Comparison of ENCODE assay signal across 19 cellular contexts in the genomic region with DNA sequence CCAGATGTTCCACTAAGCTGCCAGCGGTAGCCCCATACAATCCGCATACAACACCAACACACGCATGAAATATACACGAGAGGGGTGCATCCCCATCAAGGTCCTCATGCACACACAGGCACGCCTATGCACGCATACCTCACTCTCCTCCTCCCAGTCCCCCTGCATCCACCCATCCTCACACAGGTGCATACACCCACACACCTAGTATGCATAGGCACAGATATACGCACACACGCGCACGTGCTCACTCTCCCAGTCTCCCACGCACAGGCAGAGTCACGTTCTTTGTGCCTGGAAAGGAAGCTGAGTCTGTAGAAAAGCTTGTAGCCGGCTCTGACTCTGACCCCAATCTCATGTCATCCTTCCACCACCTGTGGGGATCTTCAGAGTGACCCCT. TPM values are rescaled to one million over a fixed set of nuclear protein-coding genes. Genes with fewer than 3 reads are reported as not detected.
DNase-seq lines count a peak whose midpoint lies in the region; ATAC-seq, FAIRE-seq and TF ChIP-seq lines count a peak whose summit lies in the region.
"Had no signal": no experiment of that assay in that cellular context is flagged by ENCODE, and none has a peak within 500 bp of the region (broad histone marks: within the 10 kb centered on the region; RNA-seq: fewer than 3 reads in every experiment).

No MANE protein-coding gene starts in this region.

- H2BK5ac ChIP-seq in mesenchymal stem cell (ENCODE audit: low read depth, low read length, poor library complexity, severe bottlenecking), result no peak overlapping the region

- H3K9me3 ChIP-seq in BLaER1, result 0 out of 2 replicates have a peak, but pooled peaks cover 4% of the 10 kb centered on the region
- H3K9me3 ChIP-seq in mesenchymal stem cell (ENCODE audit: control insufficient read depth, low read length), result no peaks in the 10 kb centered on the region

- H3K27ac Mint-ChIP-seq in activated T-helper 17 cell treated with anti-CD3 and anti-CD28 coated beads, Interleukin-2, amount 50 U/mL, for 72 hours, result no peak overlapping the region
- H3K27ac Mint-ChIP-seq: CD8-positive, alpha-beta T cell; GM23338 had no signal

- H3K18ac ChIP-seq in mesenchymal stem cell (ENCODE audit: low read depth in 1 of 2, low read length in 2 of 2), result peak overlapping the region in 1 of 2 experiments; percentile 31

- H3K27ac ChIP-seq in BLaER1 (peak overlapping the region; percentile 30; the same call in 1 of the 2 replicates), mesenchymal stem cell (ENCODE audit: low read length, poor library complexity, severe bottlenecking) (no peak overlapping the region)

- H3K4me1 ChIP-seq in BLaER1 (peaks cover 38% of the 10 kb centered on the region), mesenchymal stem cell (ENCODE audit: control insufficient read depth, insufficient read depth, low read depth, low read length) (peaks cover 13% of the 10 kb centered on the region)

- peak; percentile 71 for FAIRE-seq in GM12892 (lab: Jason Lieb, UNC)
- FAIRE-seq: HepG2 had no signal

- H2AK5ac ChIP-seq in mesenchymal stem cell (ENCODE audit: low read length, severe bottlenecking), result peak overlapping the region; percentile 49

- DNase-seq in GM12892 (ENCODE audit: insufficient read length) (no peak), mesenchymal stem cell (no peak), GM10248 (ENCODE audit: extremely low spot score) (no peak)
- DNase-seq in activated T-cell treated with anti-CD3 and anti-CD28 coated beads, Interleukin-2, amount 50 U/mL, for 1 hour, result no peak
- DNase-seq: Calu3; CD8-positive, alpha-beta T cell; DMS 273 treated with DMSO at 0.1 percent for 48 hours; DND-41; EL; H7; KG1 had no signal

- H2BK12ac ChIP-seq in mesenchymal stem cell (ENCODE audit: low read length in 2 of 2), result no peak overlapping the region

- TF ChIP-seq CTCF in GM10248 (IDR thresholded peaks at IDR 0.05; ENCODE audit: control extremely low read depth, extremely low read depth, low read depth, missing control alignments), result no peak

- H2BK15ac ChIP-seq in mesenchymal stem cell (ENCODE audit: low read depth, poor library complexity, severe bottlenecking), result no peak overlapping the region

- no peaks in the 10 kb centered on the region for H4K20me1 ChIP-seq in BLaER1

- WGBS in mesenchymal stem cell, result 94% methylated on average over 13 of the region's 13 CpGs

- no peak overlapping the region for H3K4ac ChIP-seq in mesenchymal stem cell (ENCODE audit: low read depth in 1 of 2, low read length in 2 of 2)

- TF ChIP-seq POLR2A in GM12892 (IDR thresholded peaks at IDR 0.05; ENCODE audit: low read depth, low read length), result no peak

- no peak overlapping the region for H3K4me3 Mint-ChIP-seq in activated T-helper 17 cell treated with anti-CD3 and anti-CD28 coated beads, Interleukin-2, amount 50 U/mL, for 72 hours
- H3K4me3 Mint-ChIP-seq: CD8-positive, alpha-beta T cell; GM23338 had no signal

- H3K4me1 Mint-ChIP-seq in activated T-helper 17 cell treated with anti-CD3 and anti-CD28 coated beads, Interleukin-2, amount 50 U/mL, for 72 hours, result no peaks in the 10 kb centered on the region

- H3K36me3 Mint-ChIP-seq in activated T-helper 17 cell treated with anti-CD3 and anti-CD28 coated beads, Interleukin-2, amount 50 U/mL, for 72 hours (ENCODE audit: low read depth), result no peaks in the 10 kb centered on the region
- H3K36me3 Mint-ChIP-seq: CD8-positive, alpha-beta T cell had no signal

- H3K9ac ChIP-seq in BLaER1, result no peak overlapping the region
- H3K9ac ChIP-seq in mesenchymal stem cell (ENCODE audit: low read length), result no peak overlapping the region

- CTCF ChIA-PET in GM10248 (lab: Yijun Ruan, JAX), result interaction anchor here (1.7 to 6.2 kb wide), 2 partner anchors 11 to 97 kb away, joined by 4 to 36 read pairs; no protein-coding TSS in a partner anchor

- H2BK120ac ChIP-seq in mesenchymal stem cell (ENCODE audit: low read depth, low read length), result no peak overlapping the region

- no peaks in the 10 kb centered on the region for H3K9me3 Mint-ChIP-seq in activated T-helper 17 cell treated with anti-CD3 and anti-CD28 coated beads, Interleukin-2, amount 50 U/mL, for 72 hours
- H3K9me3 Mint-ChIP-seq: CD8-positive, alpha-beta T cell had no signal

- H3K14ac ChIP-seq in mesenchymal stem cell (ENCODE audit: low read length in 2 of 2), result peak overlapping the region in 1 of 2 experiments; percentile 37

- peak; percentile 18 for ATAC-seq in activated T-helper 17 cell treated with anti-CD3 and anti-CD28 coated beads, Interleukin-2, amount 50 U/mL, for 72 hours (replicated peaks)
- ATAC-seq in HG02885 (IDR thresholded peaks at IDR 0.05; ENCODE audit: poor library complexity, unreplicated experiment) (no peak), HG03439 (IDR thresholded peaks at IDR 0.05; ENCODE audit: unreplicated experiment) (no peak)
- ATAC-seq: CD8-positive, alpha-beta T cell; GM23338; HCT116; HepG2 had no signal

- H3K4me2 ChIP-seq in BLaER1 (peak overlapping the region; percentile 46), mesenchymal stem cell (ENCODE audit: low read length, poor library complexity, severe bottlenecking) (no peak overlapping the region)
- H3K4me2 ChIP-seq: GM23338 had no signal

- H3K79me1 ChIP-seq in mesenchymal stem cell (replicated peaks; ENCODE audit: low read length, poor library complexity, severe bottlenecking), result no peaks in the 10 kb centered on the region

- H4K91ac ChIP-seq in mesenchymal stem cell (ENCODE audit: low read length), result peak overlapping the region; percentile 14

- H3K27me3 ChIP-seq in BLaER1 (no peaks in the 10 kb centered on the region), mesenchymal stem cell (ENCODE audit: control insufficient read depth in 1 of 2, insufficient read depth in 1 of 2, low read length in 2 of 2) (peaks cover 0 to 82% of the 10 kb centered on the region in 2 experiments)

- H3K27me3 Mint-ChIP-seq in activated T-helper 17 cell treated with anti-CD3 and anti-CD28 coated beads, Interleukin-2, amount 50 U/mL, for 72 hours, result peaks cover 23% of the 10 kb centered on the region

- H3K4me3 ChIP-seq in BLaER1, result no peak overlapping the region
- no peak overlapping the region for H3K4me3 ChIP-seq in mesenchymal stem cell (ENCODE audit: insufficient read depth in 1 of 2, low read depth in 1 of 2, low read length in 2 of 2)
- H3K4me3 ChIP-seq: GM23338 had no signal

- POLR2A ChIA-PET in GM10248 (lab: Yijun Ruan, JAX), result no interaction called here

- H4K8ac ChIP-seq in mesenchymal stem cell (ENCODE audit: low read length), result no peak overlapping the region

- no peak overlapping the region for H3K23ac ChIP-seq in mesenchymal stem cell (ENCODE audit: low read length in 2 of 2)

- no peak overlapping the region for H2AFZ ChIP-seq in mesenchymal stem cell (ENCODE audit: low read depth, low read length)
- H2AFZ ChIP-seq: GM23338 had no signal

- no peaks in the 10 kb centered on the region for H3K36me3 ChIP-seq in BLaER1
- peaks cover 0 to 10% of the 10 kb centered on the region in 2 experiments for H3K36me3 ChIP-seq in mesenchymal stem cell (ENCODE audit: control insufficient read depth in 1 of 2, insufficient read depth in 2 of 2, low read depth in 1 of 2, low read length in 2 of 2)

RNA-seq across cellular contexts. Expression of a gene that starts 16.9 kb away (rescaled TPM):
- 2.3 TPM for polyA plus RNA-seq in GM12892 (2012; ENCODE audit: missing spikeins)
- total RNA-seq in activated T-helper 17 cell treated with anti-CD3 and anti-CD28 coated beads, Interleukin-2, amount 50 U/mL, for 72 hours, result under 1 TPM; 0.13 to 0.26 TPM
- 0.04 TPM for polyA plus RNA-seq in mesenchymal stem cell (2013, experiment 1 of 2)
- polyA plus RNA-seq in mesenchymal stem cell (2013, experiment 2 of 2), result 0.03 TPM
- total RNA-seq: A172; CD8-positive, alpha-beta T cell; HepG2 had no signal
- polyA plus RNA-seq: HepG2 had no signal
